Comparison of ENCODE assay signal across 8 cellular contexts in genomic region chr11:14642873-14643696, GRCh38. TPM values are rescaled to one million over a fixed set of nuclear protein-coding genes. Genes with fewer than 3 reads are reported as not detected.
DNase-seq lines count a peak whose midpoint lies in the region; ATAC-seq, FAIRE-seq and TF ChIP-seq lines count a peak whose summit lies in the region.

No MANE protein-coding gene starts in this region.

- no peak overlapping the region for H4K8ac ChIP-seq in mesendoderm (ENCODE audit: low read depth, low read length)

- no peaks in the 10 kb centered on the region for H4K20me1 ChIP-seq in astrocyte (ENCODE audit: insufficient read depth, low read length)

- ATAC-seq in HG03439 (IDR thresholded peaks at IDR 0.05; ENCODE audit: unreplicated experiment): no peak
- ATAC-seq in HG02870 (IDR thresholded peaks at IDR 0.05; ENCODE audit: unreplicated experiment): no peak

- H3K4me3 Mint-ChIP-seq in astrocyte (ENCODE audit: unreplicated experiment): peak overlapping the region; percentile 74

- peak overlapping the region; percentile 81 for H2AFZ ChIP-seq in astrocyte (ENCODE audit: low read depth, low read length)

- H3K4ac ChIP-seq in mesendoderm (ENCODE audit: low read depth, low read length): peak overlapping the region; percentile 41

- no peak overlapping the region for H3K27ac ChIP-seq in astrocyte (ENCODE audit: low read depth, low read length)
- no peak overlapping the region for H3K27ac ChIP-seq in mesendoderm (ENCODE audit: low read depth, low read length)
- H3K27ac ChIP-seq in transverse colon: peak overlapping the region; percentile 91 to 96 (median 92)

- H3K36me3 ChIP-seq in astrocyte (ENCODE audit: insufficient read depth, low read length) (no peaks in the 10 kb centered on the region), mesendoderm (ENCODE audit: control insufficient read depth, insufficient read depth, low read length) (no peaks in the 10 kb centered on the region), transverse colon (no peaks in the 10 kb centered on the region)

- peak overlapping the region; percentile 83 for H3K56ac ChIP-seq in mesendoderm (ENCODE audit: low read length)

- no peak for FAIRE-seq in astrocyte (lab: Jason Lieb, UNC)

- no peak overlapping the region for H3K23ac ChIP-seq in mesendoderm (ENCODE audit: low read length)

- TF ChIP-seq POLR2A in transverse colon (IDR thresholded peaks at IDR 0.05): no peak

- H3K9ac ChIP-seq in astrocyte (ENCODE audit: low read length) (peak overlapping the region; percentile 57), mesendoderm (ENCODE audit: low read length) (peak overlapping the region; percentile 70)

- no peaks in the 10 kb centered on the region for H3K36me3 Mint-ChIP-seq in astrocyte (ENCODE audit: low read depth, unreplicated experiment)

- H3K4me1 Mint-ChIP-seq in astrocyte (ENCODE audit: low read depth, unreplicated experiment): no peaks in the 10 kb centered on the region

- intact Hi-C loops in transverse colon (cut with DNase I; ENCODE audit: low total_unique reads): loop anchor here (5.0 kb wide), 1 partner anchor 96 kb away; no protein-coding TSS in a partner anchor

- H3K4me1 ChIP-seq in astrocyte (ENCODE audit: insufficient read depth, low read length) (peaks cover 9% of the 10 kb centered on the region), mesendoderm (ENCODE audit: control insufficient read depth, low read depth, low read length) (peaks cover 2% of the 10 kb centered on the region), transverse colon (peaks cover 9 to 48% (median 27%) of the 10 kb centered on the region in 4 donors)

- no peak overlapping the region for H2AK5ac ChIP-seq in mesendoderm (ENCODE audit: low read length)

- no peak overlapping the region for H2BK120ac ChIP-seq in mesendoderm (ENCODE audit: low read depth, low read length)

- no CpG with 5 or more reads among the region's 52 CpGs for WGBS in mesendoderm (ENCODE audit: extremely low coverage, insufficient coverage, low lambda C conversion rate)
- 34 to 100% methylated on average over 1 to 36 of the region's 52 CpGs for WGBS in transverse colon (ENCODE audit: low coverage in 1 of 2), 2 donors

- peak; percentile 77 for DNase-seq in AG08396 (ENCODE audit: low spot score)
- peak; percentile 32 for DNase-seq in HuH-7.5 (ENCODE audit: low spot score)
- DNase-seq in astrocyte (ENCODE audit: low read depth): no peak
- DNase-seq in mesendoderm: peak; percentile 21
- peak; percentile 15 for DNase-seq in transverse colon
- no peak for DNase-seq in mesenteric fat pad (ENCODE audit: low spot score)

- TF ChIP-seq EP300 in transverse colon (IDR thresholded peaks at IDR 0.05; ENCODE audit: low read depth): no peak

- no peak overlapping the region for H3K27ac Mint-ChIP-seq in astrocyte (ENCODE audit: unreplicated experiment)

- H3K9me3 ChIP-seq in astrocyte (ENCODE audit: insufficient read depth, low read depth, low read length) (no peaks in the 10 kb centered on the region), transverse colon (no peaks in the 10 kb centered on the region)

- peaks cover 11% of the 10 kb centered on the region for H3K27me3 ChIP-seq in astrocyte (ENCODE audit: insufficient read depth, low read length)
- H3K27me3 ChIP-seq in mesendoderm (ENCODE audit: insufficient read depth, low read length, poor library complexity): no peaks in the 10 kb centered on the region
- H3K27me3 ChIP-seq in transverse colon: no peaks in the 10 kb centered on the region

- H3K9me3 Mint-ChIP-seq in astrocyte (ENCODE audit: unreplicated experiment): no peaks in the 10 kb centered on the region

- H4K5ac ChIP-seq in mesendoderm (ENCODE audit: low read length): no peak overlapping the region

- in situ Hi-C loops in transverse colon (cut with MboI; ENCODE audit: low pct_ligation_motif_present in 1 of 4, low pct_unique_long_range_greater_than_20kb in 1 of 4, low sequenced_read_pairs in 3 of 4): loop anchor here in 3 of 4 donors (10.0 to 25.0 kb wide), 5 partner anchors 88 to 252 kb away; partner anchors contain the start of gene CYP2R1 (in 3 of the 3)

- H3K79me2 ChIP-seq in astrocyte (ENCODE audit: insufficient read depth, low read length): no peaks in the 10 kb centered on the region
- peaks cover 2% of the 10 kb centered on the region for H3K79me2 ChIP-seq in mesendoderm (ENCODE audit: control insufficient read depth, insufficient read depth, low read length)

- H2BK5ac ChIP-seq in mesendoderm (ENCODE audit: low read length): no peak overlapping the region

- no peak overlapping the region for H2BK15ac ChIP-seq in mesendoderm (replicated peaks; ENCODE audit: low read depth)

- peaks cover 2% of the 10 kb centered on the region for H3K79me1 ChIP-seq in mesendoderm (ENCODE audit: low read length)

- H3K4me3 ChIP-seq in astrocyte (ENCODE audit: insufficient read depth, low read depth, low read length): peak overlapping the region; percentile 70
- H3K4me3 ChIP-seq in mesendoderm (ENCODE audit: low read length): peak overlapping the region; percentile 7
- H3K4me3 ChIP-seq in transverse colon: peak overlapping the region; percentile 6 to 88 (median 74)

- no peak for TF ChIP-seq CTCF in astrocyte (IDR thresholded peaks at IDR 0.05; ENCODE audit: insufficient read depth, low read depth, low read length)
- no peak for TF ChIP-seq CTCF in transverse colon (IDR thresholded peaks at IDR 0.05)

- H3K18ac ChIP-seq in mesendoderm (ENCODE audit: low read length): peak overlapping the region; percentile 69

- H3K27me3 Mint-ChIP-seq in astrocyte (ENCODE audit: low read depth, unreplicated experiment): peaks cover 2% of the 10 kb centered on the region

- H3K4me2 ChIP-seq in astrocyte (ENCODE audit: low read length): peak overlapping the region; percentile 98
- peak overlapping the region; percentile 2 for H3K4me2 ChIP-seq in mesendoderm (ENCODE audit: low read length)

RNA-seq across cellular contexts. Expression of gene PDE3B, which starts 0.5 kb away (rescaled TPM):
- total RNA-seq in astrocyte: 2.1 and 2.9 TPM in 2 replicates
- 10.2 TPM for polyA plus RNA-seq in mesendoderm (2013, experiment 1 of 2)
- 9.6 TPM for polyA plus RNA-seq in mesendoderm (2013, experiment 2 of 2)
- total RNA-seq in transverse colon: 10 to 100 TPM; 48.1 to 91.1 (median 66.1) TPM
- 71.5 TPM for total RNA-seq in mesenteric fat pad

Comparison
In these comparisons a context has a peak if more than half of its experiments do, and no peak if none do; other contexts are left out.
1. DNase-seq: peak in AG08396 (single experiment), HuH-7.5 (single experiment), mesendoderm (single experiment) and transverse colon (single experiment); none in astrocyte (single experiment) and mesenteric fat pad (single experiment).
2. H3K27ac ChIP-seq: peak in transverse colon (4 of 4); none in astrocyte (single experiment) and mesendoderm (single experiment).
3. H3K4me3 ChIP-seq: peak in every context shown above with its lines; median percentile 74 in transverse colon; 70 in astrocyte; 7 in mesendoderm.
4. RNA of gene PDE3B, which starts 0.5 kb away (total RNA-seq): 48.1 to 91.1 TPM in transverse colon and 71.5 TPM in mesenteric fat pad (single experiment); 2.1 to 2.9 TPM in astrocyte; every median in the first group is over 10 times any median in the second.